8 cellular contexts compared by ENCODE assay signal in the genomic region with DNA sequence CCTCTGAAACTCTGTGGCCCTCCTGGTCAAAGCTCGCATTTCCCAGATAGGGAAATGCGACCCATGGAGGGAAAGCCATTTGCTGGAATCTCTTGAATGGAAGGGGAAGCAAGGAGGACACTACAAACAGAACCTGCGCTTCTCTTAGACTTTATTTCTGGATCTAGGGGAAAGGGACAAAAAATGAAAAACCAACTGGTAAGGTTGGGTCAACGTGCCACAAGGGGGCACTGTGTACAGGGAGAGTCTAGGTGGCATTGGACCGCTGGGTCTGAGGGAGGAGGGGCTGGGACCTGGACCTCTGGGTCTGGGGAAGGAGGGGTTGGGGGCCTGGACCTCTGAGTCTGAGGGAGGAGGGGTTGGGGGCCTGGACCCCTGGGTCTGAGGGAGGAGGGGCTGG. TPM values are rescaled to one million over a fixed set of nuclear protein-coding genes. Genes with fewer than 3 reads are reported as not detected.
DNase-seq lines count a peak whose midpoint lies in the region; ATAC-seq and TF ChIP-seq lines count a peak whose summit lies in the region.

No MANE protein-coding gene starts in this region.

- H3K36me3 Mint-ChIP-seq in activated CD4-positive, alpha-beta T cell treated with anti-CD3 and anti-CD28 coated beads for 36 hours (ENCODE audit: low read depth): no peaks in the 10 kb centered on the region

- no peak overlapping the region for H3K4me3 ChIP-seq in dorsolateral prefrontal cortex

- peak in 37 of 56 donors; percentile 9 to 48 (median 26) for TF ChIP-seq CTCF in dorsolateral prefrontal cortex (IDR thresholded peaks at IDR 0.05 in 54 of 56, conservative IDR thresholded peaks at IDR 0.05 in 2 of 56; ENCODE audit: low read depth in 1 of 56, partially characterized antibody in 56 of 56)

- peaks cover 55% of the 10 kb centered on the region for H3K27me3 Mint-ChIP-seq in activated CD4-positive, alpha-beta T cell treated with anti-CD3 and anti-CD28 coated beads for 36 hours

- in situ Hi-C loops in SK-MEL-5 (cut with HindIII; ENCODE audit: low pct_unique_long_range_greater_than_20kb, low sequenced_read_pairs): no loop called here

- peaks cover 9% of the 10 kb centered on the region for H3K4me1 Mint-ChIP-seq in activated CD4-positive, alpha-beta T cell treated with anti-CD3 and anti-CD28 coated beads for 36 hours

- peaks cover 0 to 93% (median 58%) of the 10 kb centered on the region in 45 donors for H3K27me3 ChIP-seq in dorsolateral prefrontal cortex

- no peak for ATAC-seq in activated CD4-positive, alpha-beta T cell treated with anti-CD3 and anti-CD28 coated beads for 36 hours
- no peak for ATAC-seq in GM21423 (IDR thresholded peaks at IDR 0.05; ENCODE audit: unreplicated experiment)

- no peaks in the 10 kb centered on the region for H3K9me3 Mint-ChIP-seq in activated CD4-positive, alpha-beta T cell treated with anti-CD3 and anti-CD28 coated beads for 36 hours (ENCODE audit: low read depth)

- POLR2A ChIA-PET in activated CD4-positive, alpha-beta T cell treated with anti-CD3 and anti-CD28 coated beads for 36 hours (lab: Charles Lee): no interaction called here

- intact Hi-C loops in activated CD4-positive, alpha-beta T cell treated with anti-CD3 and anti-CD28 coated beads for 36 hours (cut with DNase I, micrococcal nuclease): loop anchor here (1.0 kb wide), 1 partner anchor 16 kb away; no protein-coding TSS in a partner anchor
- intact Hi-C loops in dorsolateral prefrontal cortex (cut with DNase I): no loop called here

- peak; percentile 76 for DNase-seq in activated CD4-positive, alpha-beta T cell treated with anti-CD3 and anti-CD28 coated beads for 36 hours
- DNase-seq in activated CD4-positive, alpha-beta T cell treated with anti-CD3 and anti-CD28 coated beads for 1 hour: no peak
- DNase-seq in SK-MEL-5 (ENCODE audit: low read depth, low spot score) (peak; percentile 69), dorsolateral prefrontal cortex (peak in 1 of 10 donors; percentile 6), COR-L47 (lab: John Stamatoyannopoulos, UW) (no peak), NK-92 (lab: John Stamatoyannopoulos, UW; ENCODE audit: unreplicated experiment) (no peak)
- peak; percentile 41 to 49 for DNase-seq in stimulated activated CD4-positive, alpha-beta T cell treated with anti-CD3 and anti-CD28 coated beads, Interleukin-2, amount 100 ng/mL, for 48 hours

- H3K4me3 Mint-ChIP-seq in activated CD4-positive, alpha-beta T cell treated with anti-CD3 and anti-CD28 coated beads for 36 hours: no peak overlapping the region

- no peak overlapping the region for H3K27ac Mint-ChIP-seq in activated CD4-positive, alpha-beta T cell treated with anti-CD3 and anti-CD28 coated beads for 36 hours

- no peak overlapping the region for H3K27ac ChIP-seq in dorsolateral prefrontal cortex

- CTCF ChIA-PET in activated CD4-positive, alpha-beta T cell treated with anti-CD3 and anti-CD28 coated beads for 36 hours (lab: Charles Lee): interaction anchor here (0.7 to 1.3 kb wide), 4 partner anchors 14 to 221 kb away, joined by 3 to 8 read pairs (median 5); no protein-coding TSS in a partner anchor

RNA-seq across cellular contexts. Expression of a gene that starts 5.0 kb away (rescaled TPM):
- total RNA-seq in activated CD4-positive, alpha-beta T cell treated with anti-CD3 and anti-CD28 coated beads for 36 hours: not detected
- 1.0 TPM in 1 of 2 replicates, not detected in the other for total RNA-seq in SK-MEL-5 (2014; rRNA removed; shearing (Covaris generic))
- 0.25 and 0.95 TPM in 2 replicates for polyA plus RNA-seq in SK-MEL-5 (2015; cell fraction: cytosol; rRNA removed)
- polyA plus RNA-seq in SK-MEL-5 (2015; cell fraction: nucleus; rRNA removed): not detected in 2 replicates
- 1 to 10 TPM in 5 of 120 experiments, under 1 TPM in 6, not detected in 109; 0.38 to 1.4 (median 0.79) TPM for total RNA-seq in dorsolateral prefrontal cortex

RNA-seq across cellular contexts. Expression of a gene that starts 33.0 kb away (rescaled TPM):
- total RNA-seq in activated CD4-positive, alpha-beta T cell treated with anti-CD3 and anti-CD28 coated beads for 36 hours: not detected
- total RNA-seq in SK-MEL-5 (2014; rRNA removed; shearing (Covaris generic)): 0.96 and 2.0 TPM in 2 replicates
- polyA plus RNA-seq in SK-MEL-5 (2015; cell fraction: cytosol; rRNA removed): 0.63 and 4.5 TPM in 2 replicates
- polyA plus RNA-seq in SK-MEL-5 (2015; cell fraction: nucleus; rRNA removed): 19.7 and 22.8 TPM in 2 replicates
- 1 to 10 TPM in 1 of 120 experiments, under 1 TPM in 7, not detected in 112; 0.17 to 1.5 (median 0.57) TPM for total RNA-seq in dorsolateral prefrontal cortex

RNA-seq across cellular contexts. Expression of a gene that starts 46.6 kb away (rescaled TPM):
- not detected for total RNA-seq in activated CD4-positive, alpha-beta T cell treated with anti-CD3 and anti-CD28 coated beads for 36 hours
- total RNA-seq in SK-MEL-5 (2014; rRNA removed; shearing (Covaris generic)): not detected in 2 replicates
- polyA plus RNA-seq in SK-MEL-5 (2015; cell fraction: cytosol; rRNA removed): not detected in 2 replicates
- not detected in 2 replicates for polyA plus RNA-seq in SK-MEL-5 (2015; cell fraction: nucleus; rRNA removed)
- total RNA-seq in dorsolateral prefrontal cortex: 1 to 10 TPM in 69 of 120 experiments, under 1 TPM in 34, not detected in 17; 0.29 to 4.5 (median 1.5) TPM

RNA-seq across cellular contexts. Expression of a gene that starts 51.5 kb away (rescaled TPM):
- total RNA-seq in activated CD4-positive, alpha-beta T cell treated with anti-CD3 and anti-CD28 coated beads for 36 hours: not detected
- total RNA-seq in SK-MEL-5 (2014; rRNA removed; shearing (Covaris generic)): not detected in 2 replicates
- polyA plus RNA-seq in SK-MEL-5 (2015; cell fraction: cytosol; rRNA removed): not detected in 2 replicates
- polyA plus RNA-seq in SK-MEL-5 (2015; cell fraction: nucleus; rRNA removed): not detected in 2 replicates
- total RNA-seq in dorsolateral prefrontal cortex: under 1 TPM in 3 of 120 experiments, not detected in 117; 0.34 to 0.56 (median 0.44) TPM

Comparison
In these comparisons a context has a peak if more than half of its experiments do, and no peak if none do; other contexts are left out.
1. DNase-seq: peak in activated CD4-positive, alpha-beta T cell treated with anti-CD3 and anti-CD28 coated beads for 36 hours (single experiment), SK-MEL-5 (single experiment) and stimulated activated CD4-positive, alpha-beta T cell treated with anti-CD3 and anti-CD28 coated beads, Interleukin-2, amount 100 ng/mL, for 48 hours (2 of 2); none in activated CD4-positive, alpha-beta T cell treated with anti-CD3 and anti-CD28 coated beads for 1 hour (single experiment), COR-L47 (single experiment) and NK-92 (single experiment).
2. intact Hi-C loops: an anchor here in activated CD4-positive, alpha-beta T cell treated with anti-CD3 and anti-CD28 coated beads for 36 hours (1.0 kb wide); none called in dorsolateral prefrontal cortex.